In the genomic region with DNA sequence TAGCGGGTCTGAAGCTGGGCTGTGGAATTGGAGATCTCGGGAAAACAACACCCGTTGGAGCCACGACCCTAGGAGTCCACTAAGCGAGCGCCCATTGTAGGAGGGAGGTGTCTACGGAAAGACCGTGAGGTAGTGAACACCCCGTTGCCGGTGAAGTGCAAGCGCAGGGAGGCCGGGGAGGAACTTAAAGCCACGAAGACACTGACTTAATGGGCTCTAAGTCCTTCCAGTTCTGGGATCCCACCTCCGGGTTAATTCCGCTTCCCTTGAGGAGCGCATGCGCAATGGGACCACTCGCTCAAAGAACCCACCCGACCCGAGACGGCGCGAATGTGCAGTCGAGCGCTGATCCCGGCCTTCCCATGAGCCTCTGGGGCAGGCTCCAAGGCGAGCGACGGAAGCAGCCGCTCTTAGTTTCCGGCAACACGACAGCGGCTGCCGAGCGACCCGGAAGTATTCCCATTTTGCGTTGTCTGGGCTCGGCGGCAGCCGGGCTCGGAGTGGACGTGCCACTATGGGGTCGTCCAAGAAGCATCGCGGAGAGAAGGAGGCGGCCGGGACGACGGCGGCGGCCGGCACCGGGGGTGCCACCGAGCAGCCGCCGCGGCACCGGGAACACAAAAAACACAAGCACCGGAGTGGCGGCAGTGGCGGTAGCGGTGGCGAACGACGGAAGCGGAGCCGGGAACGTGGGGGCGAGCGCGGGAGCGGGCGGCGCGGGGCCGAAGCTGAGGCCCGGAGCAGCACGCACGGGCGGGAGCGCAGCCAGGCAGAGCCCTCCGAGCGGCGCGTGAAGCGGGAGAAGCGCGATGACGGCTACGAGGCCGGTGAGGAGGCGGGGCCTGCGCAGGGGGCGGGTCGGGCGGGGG, we compare ENCODE assay signal across 8 cellular contexts. TPM values are rescaled to one million over a fixed set of nuclear protein-coding genes. Genes with fewer than 3 reads are reported as not detected.
A peak's percentile ranks its signal among the peaks of the same experiment; 100 is the strongest.
DNase-seq lines count a peak whose midpoint lies in the region; ATAC-seq, FAIRE-seq and TF ChIP-seq lines count a peak whose summit lies in the region.

A gene with protein sequence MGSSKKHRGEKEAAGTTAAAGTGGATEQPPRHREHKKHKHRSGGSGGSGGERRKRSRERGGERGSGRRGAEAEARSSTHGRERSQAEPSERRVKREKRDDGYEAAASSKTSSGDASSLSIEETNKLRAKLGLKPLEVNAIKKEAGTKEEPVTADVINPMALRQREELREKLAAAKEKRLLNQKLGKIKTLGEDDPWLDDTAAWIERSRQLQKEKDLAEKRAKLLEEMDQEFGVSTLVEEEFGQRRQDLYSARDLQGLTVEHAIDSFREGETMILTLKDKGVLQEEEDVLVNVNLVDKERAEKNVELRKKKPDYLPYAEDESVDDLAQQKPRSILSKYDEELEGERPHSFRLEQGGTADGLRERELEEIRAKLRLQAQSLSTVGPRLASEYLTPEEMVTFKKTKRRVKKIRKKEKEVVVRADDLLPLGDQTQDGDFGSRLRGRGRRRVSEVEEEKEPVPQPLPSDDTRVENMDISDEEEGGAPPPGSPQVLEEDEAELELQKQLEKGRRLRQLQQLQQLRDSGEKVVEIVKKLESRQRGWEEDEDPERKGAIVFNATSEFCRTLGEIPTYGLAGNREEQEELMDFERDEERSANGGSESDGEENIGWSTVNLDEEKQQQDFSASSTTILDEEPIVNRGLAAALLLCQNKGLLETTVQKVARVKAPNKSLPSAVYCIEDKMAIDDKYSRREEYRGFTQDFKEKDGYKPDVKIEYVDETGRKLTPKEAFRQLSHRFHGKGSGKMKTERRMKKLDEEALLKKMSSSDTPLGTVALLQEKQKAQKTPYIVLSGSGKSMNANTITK (plus strand): TSS at position 468 of the 869 bp plus-strand sequence. CDS start 47 bp downstream, at position 515.

- H3K4me1 ChIP-seq in adrenal gland (replicated peaks in 1 of 2), result peaks cover 16 to 21% of the 10 kb centered on the region in 2 donors
- H3K4me1 ChIP-seq in trophoblast cell (ENCODE audit: control insufficient read depth in 1 of 2, insufficient read depth in 2 of 2, low read length in 2 of 2), result peaks cover 4 to 9% of the 10 kb centered on the region in 2 experiments
- peaks cover 0 to 34% (median 21%) of the 10 kb centered on the region in 4 donors for H3K4me1 ChIP-seq in tibial nerve

- intact Hi-C loops in T-helper 1 cell treated with Interleukin-12 subunit alpha and Interleukin-12 subunit beta and Interleukin-4 antibody, amounts not matched to agents 30 ng/mL and 1 ng/mL, for 36 hours (cut with micrococcal nuclease), result loop anchor here (1.0 to 5.0 kb wide), 14 partner anchors 28 to 677 kb away; a partner anchor contains a TSS
- intact Hi-C loops in adrenal gland (cut with DNase I), result loop anchor here (5.0 kb wide), 2 partner anchors 74 to 79 kb away; a partner anchor contains a TSS
- intact Hi-C loops in cardiac septum (cut with DNase I), result loop anchor here (1.0 to 2.0 kb wide), 4 partner anchors 41 to 91 kb away; a partner anchor contains a TSS

- 0 to 1% (median 0%) methylated on average over 38 to 96 of the region's 96 CpGs for WGBS in adrenal gland, 4 donors
- WGBS in trophoblast cell (ENCODE audit: extremely low coverage, insufficient coverage, insufficient read length), result no CpG with 5 or more reads among the region's 96 CpGs
- 0 to 1% methylated on average over 54 to 56 of the region's 96 CpGs for WGBS in tibial nerve, 2 donors

- H2BK5ac ChIP-seq in trophoblast cell (ENCODE audit: low read depth, low read length, poor library complexity), result peak within 1 kb of the TSS; percentile 71

- peak within 1 kb of the TSS; percentile 91 for H3K18ac ChIP-seq in trophoblast cell (ENCODE audit: low read length)

- H3K27ac ChIP-seq in adrenal gland (peak within 1 kb of the TSS; percentile 57 to 88 (median 82)), trophoblast cell (ENCODE audit: low read depth, low read length) (peak within 1 kb of the TSS; percentile 58), tibial nerve (peak within 1 kb of the TSS; percentile 76 to 96 (median 90))

- H2AFZ ChIP-seq in trophoblast cell (ENCODE audit: insufficient read depth, low read length, poor library complexity), result peak within 1 kb of the TSS; percentile 96

- H3K27me3 ChIP-seq in adrenal gland (no peaks in the 10 kb centered on the region), trophoblast cell (ENCODE audit: insufficient read depth, low read length) (no peaks in the 10 kb centered on the region), tibial nerve (no peaks in the 10 kb centered on the region)

- peaks cover 8% of the 10 kb centered on the region for H3K79me1 ChIP-seq in trophoblast cell (ENCODE audit: low read length)

- H4K8ac ChIP-seq in trophoblast cell (ENCODE audit: low read depth, low read length), result peak within 1 kb of the TSS; percentile 97

- H3K36me3 ChIP-seq in adrenal gland (replicated peaks in 1 of 2), result peaks cover 0 to 27% of the 10 kb centered on the region in 2 donors
- H3K36me3 ChIP-seq in trophoblast cell (ENCODE audit: control insufficient read depth in 1 of 2, insufficient read depth in 2 of 2, low read length in 2 of 2), result peaks cover 24 to 27% of the 10 kb centered on the region in 2 experiments
- H3K36me3 ChIP-seq in tibial nerve, result peaks cover 0 to 29% (median 18%) of the 10 kb centered on the region in 3 donors

- DNase-seq in GM12892 (ENCODE audit: insufficient read length), result peak; percentile 99
- DNase-seq in NCI-H1694 (lab: John Stamatoyannopoulos, UW), result peak; percentile 89
- DNase-seq in adrenal gland, result peak; percentile 95 to 99 (median 97)
- DNase-seq in cardiac septum (ENCODE audit: low spot score), result peak; percentile 99
- DNase-seq in trophoblast cell, result peak; percentile 97 to 99
- peak; percentile 91 to 95 for DNase-seq in tibial nerve (ENCODE audit: low spot score in 2 of 2)

- H2AK5ac ChIP-seq in trophoblast cell (ENCODE audit: low read length), result peak within 1 kb of the TSS; percentile 74

- peak; percentile 91 for TF ChIP-seq POLR2A in GM12892 (IDR thresholded peaks at IDR 0.05; ENCODE audit: low read depth, low read length)
- peak; percentile 54 to 68 for TF ChIP-seq POLR2A in adrenal gland (IDR thresholded peaks at IDR 0.05)
- peak; percentile 30 to 64 for TF ChIP-seq POLR2A in tibial nerve (IDR thresholded peaks at IDR 0.05)

- TF ChIP-seq EP300 in tibial nerve (IDR thresholded peaks at IDR 0.05), result peak; percentile 97

- H2BK12ac ChIP-seq in trophoblast cell (ENCODE audit: low read length), result no peak within 1 kb of the TSS

- H3K9me3 ChIP-seq in adrenal gland (replicated peaks in 1 of 3) (no peaks in the 10 kb centered on the region), trophoblast cell (ENCODE audit: insufficient read depth, low read depth, low read length) (peaks cover 2% of the 10 kb centered on the region), tibial nerve (no peaks in the 10 kb centered on the region)

- H3K14ac ChIP-seq in trophoblast cell (ENCODE audit: low read length), result peak within 1 kb of the TSS; percentile 94

- TF ChIP-seq CTCF in adrenal gland (IDR thresholded peaks at IDR 0.05) (peak in 1 of 6 experiments; percentile 11), tibial nerve (IDR thresholded peaks at IDR 0.05) (peak in 1 of 5 experiments; percentile 52)

- peak within 1 kb of the TSS; percentile 94 for H4K12ac ChIP-seq in trophoblast cell (ENCODE audit: low read depth, low read length)

- H3K4me3 ChIP-seq in adrenal gland, result peak within 1 kb of the TSS; percentile 91 to 100 (median 93)
- peak within 1 kb of the TSS; percentile 99 for H3K4me3 ChIP-seq in trophoblast cell (ENCODE audit: low read depth, low read length)
- H3K4me3 ChIP-seq in tibial nerve, result peak within 1 kb of the TSS; percentile 91 to 100 (median 96)

- H2BK120ac ChIP-seq in trophoblast cell (ENCODE audit: insufficient read depth, low read length, poor library complexity), result peak within 1 kb of the TSS; percentile 88

- peak; percentile 100 for FAIRE-seq in GM12892 (lab: Jason Lieb, UNC)

- H3K23ac ChIP-seq in trophoblast cell (ENCODE audit: low read length), result no peak within 1 kb of the TSS

- H3K79me2 ChIP-seq in trophoblast cell (ENCODE audit: control insufficient read depth, insufficient read depth, low read length, poor library complexity), result peaks cover 9% of the 10 kb centered on the region

- H3K4me2 ChIP-seq in trophoblast cell (ENCODE audit: low read length), result peak within 1 kb of the TSS; percentile 84

- peak; percentile 85 for ATAC-seq in HG02852 (IDR thresholded peaks at IDR 0.05; ENCODE audit: unreplicated experiment)

- peak within 1 kb of the TSS; percentile 93 for H3K4ac ChIP-seq in trophoblast cell (ENCODE audit: low read depth, low read length)

- peak within 1 kb of the TSS; percentile 94 for H3K9ac ChIP-seq in trophoblast cell (ENCODE audit: low read length)

- H4K91ac ChIP-seq in trophoblast cell (ENCODE audit: low read depth, low read length), result peak within 1 kb of the TSS; percentile 96

RNA-seq across cellular contexts. Expression of the gene that starts here (rescaled TPM):
- polyA plus RNA-seq in GM12892 (2012; ENCODE audit: missing spikeins), result 30.9 TPM
- total RNA-seq in T-helper 1 cell treated with Interleukin-12 subunit alpha and Interleukin-12 subunit beta and Interleukin-4 antibody, amounts not matched to agents 30 ng/mL and 1 ng/mL, for 36 hours, result 82.5 and 84.9 TPM in 2 replicates
- total RNA-seq in adrenal gland (10 to 100 TPM; 16.9 to 47.4 (median 31.4) TPM), cardiac septum (35.9 TPM), tibial nerve (10 to 100 TPM; 49.6 to 73.7 (median 62.3) TPM)
- polyA plus RNA-seq in adrenal gland, result 100 to 1,000 TPM in 2 of 3 donors, 10 to 100 TPM in 1; 31.5 to 351 (median 246) TPM
- 47.6 and 52.1 TPM in 2 replicates for polyA plus RNA-seq in trophoblast cell (2013)

Comparison
In these comparisons a context has a peak if more than half of its experiments do, and no peak if none do; other contexts are left out.
1. Peak in every context shown above with its lines: DNase-seq, ATAC-seq, H3K4me3 ChIP-seq and H3K27ac ChIP-seq.